8 cellular contexts compared by ENCODE assay signal in genomic region chr1:85307987-85308836, GRCh38. TPM values are rescaled to one million over a fixed set of nuclear protein-coding genes. Genes with fewer than 3 reads are reported as not detected.
DNase-seq lines count a peak whose midpoint lies in the region; ATAC-seq and TF ChIP-seq lines count a peak whose summit lies in the region.

No MANE protein-coding gene starts in this region.

- H3K9me2 ChIP-seq in PC-9 (ENCODE audit: insufficient read depth) = no peaks in the 10 kb centered on the region

- H3K4me1 Mint-ChIP-seq in nephron = peaks cover 5% of the 10 kb centered on the region
- H3K4me1 Mint-ChIP-seq in stimulated activated naive CD8-positive, alpha-beta T cell treated with anti-CD3 and anti-CD28 coated beads, Interleukin-15, amount 100 ng/mL, for 72 hours = peaks cover 9% of the 10 kb centered on the region

- peaks cover 7% of the 10 kb centered on the region for H3K27me3 Mint-ChIP-seq in nephron (ENCODE audit: low read depth)
- peaks cover 56% of the 10 kb centered on the region for H3K27me3 Mint-ChIP-seq in stimulated activated naive CD8-positive, alpha-beta T cell treated with anti-CD3 and anti-CD28 coated beads, Interleukin-15, amount 100 ng/mL, for 72 hours

- H3K4me3 ChIP-seq in PC-9 (no peak overlapping the region), fibroblast of mammary gland (ENCODE audit: control insufficient read depth, low read depth, low read length) (no peak overlapping the region)

- H3K4me2 ChIP-seq in PC-9 = no peak overlapping the region

- H3K4me1 ChIP-seq in PC-9 (replicated peaks; ENCODE audit: insufficient read depth) = peaks cover 3% of the 10 kb centered on the region

- no peak overlapping the region for H3K27ac Mint-ChIP-seq in nephron
- H3K27ac Mint-ChIP-seq in stimulated activated naive CD8-positive, alpha-beta T cell treated with anti-CD3 and anti-CD28 coated beads, Interleukin-15, amount 100 ng/mL, for 72 hours = no peak overlapping the region

- CTCF ChIA-PET in PC-9 (lab: Charles Lee) = interaction anchor here (0.6 to 1.3 kb wide), 8 partner anchors 12 to 399 kb away, joined by 3 to 8 read pairs (median 4); partner anchors contain the start of gene CCN1

- no peaks in the 10 kb centered on the region for H3F3A ChIP-seq in PC-9 (ENCODE audit: insufficient read depth, low read depth)

- DNase-seq in DMS79 treated with DMSO at 0.1 percent for 48 hours (lab: John Stamatoyannopoulos, UW) (peak; percentile 75), HuH-7 (ENCODE audit: low spot score) (peak; percentile 68), PC-9 (peak; percentile 50 to 87), activated T-helper 1 cell treated with Interleukin-2 at 50 U/mL for 16 hours (ENCODE audit: low read depth) (peak; percentile 35), fibroblast of mammary gland (ENCODE audit: low read depth) (peak; percentile 86)
- DNase-seq in stimulated activated naive CD8-positive, alpha-beta T cell treated with anti-CD3 and anti-CD28 coated beads, Interleukin-15, amount 100 ng/mL, for 72 hours = peak; percentile 64 to 66

- intact Hi-C loops in PC-9 (cut with micrococcal nuclease; ENCODE audit: unreplicated experiment) = loop anchor here (1.0 to 5.0 kb wide), 8 partner anchors 37 to 709 kb away; partner anchors contain the start of gene ZNHIT6

- H3K79me2 ChIP-seq in PC-9 (ENCODE audit: low read depth) = no peaks in the 10 kb centered on the region

- no peak overlapping the region for H2AFZ ChIP-seq in PC-9

- ATAC-seq in GM21619 (IDR thresholded peaks at IDR 0.05; ENCODE audit: unreplicated experiment) = peak; percentile 93
- ATAC-seq in stimulated activated naive CD8-positive, alpha-beta T cell treated with anti-CD3 and anti-CD28 coated beads, Interleukin-15, amount 100 ng/mL, for 72 hours = peak; percentile 92

- TF ChIP-seq CTCF in PC-9 (conservative IDR thresholded peaks at IDR 0.05) (peak; percentile 81), fibroblast of mammary gland (conservative IDR thresholded peaks at IDR 0.05; ENCODE audit: control insufficient read depth, insufficient read depth, low read depth, low read length) (peak; percentile 93), nephron (IDR thresholded peaks at IDR 0.05; ENCODE audit: unreplicated experiment in 3 of 3) (peak; percentile 98 to 99 (median 99))

- H3K36me3 Mint-ChIP-seq in nephron (ENCODE audit: low read depth) = no peaks in the 10 kb centered on the region

- H3K9me3 ChIP-seq in PC-9 (ENCODE audit: insufficient read depth, low read depth) = no peaks in the 10 kb centered on the region

- no peak overlapping the region for H3K27ac ChIP-seq in PC-9

- POLR2A ChIA-PET in PC-9 (lab: Charles Lee; ENCODE audit: unreplicated experiment) = interaction anchor here (1.0 kb wide), 1 partner anchor 385 kb away, joined by 3 read pairs; no protein-coding TSS in a partner anchor

- H3K36me3 ChIP-seq in PC-9 (ENCODE audit: low read depth) = no peaks in the 10 kb centered on the region

- BruUV-seq in PC-9 (replicated peaks; lab: Mats Ljungman, UMichigan) = no TSS peak

- no peaks in the 10 kb centered on the region for H3K9me3 Mint-ChIP-seq in nephron
- H3K9me3 Mint-ChIP-seq in stimulated activated naive CD8-positive, alpha-beta T cell treated with anti-CD3 and anti-CD28 coated beads, Interleukin-15, amount 100 ng/mL, for 72 hours = no peaks in the 10 kb centered on the region

- H3K4me3 Mint-ChIP-seq in nephron = no peak overlapping the region
- peak overlapping the region in 1 of 2 donors; percentile 53 for H3K4me3 Mint-ChIP-seq in stimulated activated naive CD8-positive, alpha-beta T cell treated with anti-CD3 and anti-CD28 coated beads, Interleukin-15, amount 100 ng/mL, for 72 hours

- no peaks in the 10 kb centered on the region for H3K27me3 ChIP-seq in PC-9 (ENCODE audit: insufficient read depth, low read depth)

- no peaks in the 10 kb centered on the region for H4K20me1 ChIP-seq in PC-9 (ENCODE audit: insufficient read depth)

RNA-seq across cellular contexts. Expression of gene BCL10, which starts 31.8 kb away (rescaled TPM):
- total RNA-seq in PC-9 (2021) = 30.4 and 32.0 TPM in 2 replicates

RNA-seq across cellular contexts. Expression of gene C1orf52, which starts 48.8 kb away (rescaled TPM):
- total RNA-seq in PC-9 (2021) = 20.7 and 23.3 TPM in 2 replicates

Comparison
In these comparisons a context has a peak if more than half of its experiments do, and no peak if none do; other contexts are left out.
1. DNase-seq: peak in every context shown above with its lines; median percentile 86 in fibroblast of mammary gland; 75 in DMS79 treated with DMSO at 0.1 percent for 48 hours; 68 in PC-9; 68 in HuH-7; 65 in stimulated activated naive CD8-positive, alpha-beta T cell treated with anti-CD3 and anti-CD28 coated beads, Interleukin-15, amount 100 ng/mL, for 72 hours; 35 in activated T-helper 1 cell treated with Interleukin-2 at 50 U/mL for 16 hours.